In the genomic region with DNA sequence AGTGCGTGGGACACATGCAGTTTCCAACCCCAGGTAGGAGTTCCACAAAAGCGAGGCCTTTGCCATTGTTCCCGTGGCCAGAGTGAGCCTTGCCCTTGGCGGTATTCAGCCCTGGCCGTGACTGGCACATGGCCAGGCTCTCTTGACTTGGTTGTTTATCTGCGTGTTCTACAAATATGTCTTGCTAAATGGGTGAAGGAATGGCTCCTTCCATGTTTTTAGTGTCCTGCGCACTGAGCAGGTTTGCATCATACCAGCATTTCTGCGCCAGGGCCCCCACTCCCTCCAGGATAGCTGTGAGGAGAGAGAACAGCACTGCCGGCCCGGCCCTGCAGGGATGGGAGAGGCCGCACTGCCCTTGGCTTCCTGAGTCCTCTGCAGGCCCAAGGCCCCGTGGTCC, we compare ENCODE assay signal across 9 cellular contexts. TPM values are rescaled to one million over a fixed set of nuclear protein-coding genes. Genes with fewer than 3 reads are reported as not detected.
A peak's percentile ranks its signal among the peaks of the same experiment; 100 is the strongest.
DNase-seq lines count a peak whose midpoint lies in the region; TF ChIP-seq lines count a peak whose summit lies in the region.
"Had no signal": no experiment of that assay in that cellular context is flagged by ENCODE, and none has a peak within 500 bp of the region (broad histone marks: within the 10 kb centered on the region; RNA-seq: fewer than 3 reads in every experiment).

No MANE protein-coding gene starts in this region.

- H3K27ac ChIP-seq in SK-N-MC (peak overlapping the region; percentile 64), esophagus squamous epithelium (peak overlapping the region; percentile 73 to 95 (median 88))

- WGBS in esophagus squamous epithelium, 2 donors: 42 to 62% methylated on average over 5 to 11 of the region's 12 CpGs

- H3K9ac ChIP-seq in SK-N-MC (ENCODE audit: insufficient read length): no peak overlapping the region

- peak in 1 of 6 experiments; percentile 11 for TF ChIP-seq CTCF in esophagus squamous epithelium (IDR thresholded peaks at IDR 0.05)
- no peak for TF ChIP-seq CTCF in osteocyte (IDR thresholded peaks at IDR 0.05)

- TF ChIP-seq POLR2A in esophagus squamous epithelium (IDR thresholded peaks at IDR 0.05): peak in 1 of 4 donors; percentile 15

- peaks cover 19% of the 10 kb centered on the region for H3K36me3 Mint-ChIP-seq in osteocyte (ENCODE audit: unreplicated experiment)

- peaks cover 49% of the 10 kb centered on the region for H3K36me3 ChIP-seq in SK-N-MC (ENCODE audit: insufficient read depth, low read length)
- peaks cover 34 to 100% (median 38%) of the 10 kb centered on the region in 3 donors for H3K36me3 ChIP-seq in esophagus squamous epithelium

- H3K27ac Mint-ChIP-seq in osteocyte (ENCODE audit: unreplicated experiment): peak overlapping the region; percentile 65

- H3K9me3 ChIP-seq in SK-N-MC (ENCODE audit: low read depth, low read length) (no peaks in the 10 kb centered on the region), esophagus squamous epithelium (no peaks in the 10 kb centered on the region)

- H3K27me3 ChIP-seq in esophagus squamous epithelium: no peaks in the 10 kb centered on the region

- no peak overlapping the region for H3K4me3 ChIP-seq in SK-N-MC
- no peak overlapping the region for H3K4me3 ChIP-seq in esophagus squamous epithelium

- H3K4me1 Mint-ChIP-seq in osteocyte (ENCODE audit: unreplicated experiment): peaks cover 7% of the 10 kb centered on the region

- no peaks in the 10 kb centered on the region for H3K27me3 Mint-ChIP-seq in osteocyte (ENCODE audit: unreplicated experiment)

- CTCF ChIA-PET in HEK293T (lab: Yijun Ruan, JAX): interaction anchor here (1.0 to 1.2 kb wide), 3 partner anchors 19 to 121 kb away, joined by 4 read pairs; a partner anchor contains a TSS

- H3K9me3 Mint-ChIP-seq in osteocyte (ENCODE audit: unreplicated experiment): no peaks in the 10 kb centered on the region

- POLR2A ChIA-PET in HEK293T (lab: Yijun Ruan, JAX): interaction anchor here (1.0 to 1.1 kb wide), 2 partner anchors 56 to 77 kb away, joined by 3 to 4 read pairs; a partner anchor contains a TSS

- peaks cover 14 to 46% (median 33%) of the 10 kb centered on the region in 3 donors for H3K4me1 ChIP-seq in esophagus squamous epithelium

- DNase-seq in AG20443 (ENCODE audit: low spot score) (peak; percentile 43), SK-N-MC (ENCODE audit: low read depth, low spot score) (no peak), esophagus squamous epithelium (lab: John Stamatoyannopoulos, UW) (no peak), osteocyte (ENCODE audit: extremely low spot score, unreplicated experiment) (no peak), dedifferentiated amniotic fluid mesenchymal stem cell (ENCODE audit: extremely low spot score) (no peak), HEK293T (ENCODE audit: extremely low spot score) (no peak), iPS-NIHi7 (ENCODE audit: extremely low spot score) (no peak)
- no peak for DNase-seq in stimulated activated CD8-positive, alpha-beta memory T cell treated with anti-CD3 and anti-CD28 coated beads, Interleukin-4, amount 100 ng/mL, for 48 hours
- DNase-seq: NCI-H1436 had no signal

- intact Hi-C loops in esophagus squamous epithelium (cut with DNase I): no loop called here

- no peak overlapping the region for H3K4me3 Mint-ChIP-seq in osteocyte (ENCODE audit: unreplicated experiment)

TF ChIP-seq in HEK293T, 16 proteins besides CTCF, POLR2A, EP300 and RAD21:
- no peak for TF ChIP-seq TARDBP (IDR thresholded peaks at IDR 0.05)
- TF ChIP-seq LEF1 (IDR thresholded peaks at IDR 0.05; ENCODE audit: borderline replicate concordance): no peak
- no peak for TF ChIP-seq L3MBTL2 (conservative IDR thresholded peaks at IDR 0.05)
- no peak for TF ChIP-seq FOXK2 (IDR thresholded peaks at IDR 0.05)

RNA-seq across cellular contexts. Expression of a gene that starts 20.0 kb away (rescaled TPM):
- total RNA-seq in esophagus squamous epithelium (10 to 100 TPM; 13.7 to 23.3 (median 16.1) TPM), osteocyte (38.2 and 39.7 TPM in 2 replicates)

RNA-seq across cellular contexts. Expression of a gene that starts 36.5 kb away (rescaled TPM):
- total RNA-seq in esophagus squamous epithelium (1 to 10 TPM in 2 of 4 donors, under 1 TPM in 2; 0.19 to 2.7 (median 0.73) TPM), osteocyte (5.2 and 5.3 TPM in 2 replicates)

RNA-seq across cellular contexts. Expression of a gene that starts 55.4 kb away (rescaled TPM):
- 10 to 100 TPM; 83.7 to 90.4 (median 87.0) TPM for total RNA-seq in esophagus squamous epithelium
- 71.8 and 77.3 TPM in 2 replicates for total RNA-seq in osteocyte

RNA-seq across cellular contexts. Expression of a gene that starts 55.8 kb away (rescaled TPM):
- total RNA-seq in esophagus squamous epithelium (10 to 100 TPM; 21.5 to 47.3 (median 41.5) TPM), osteocyte (29.0 and 30.9 TPM in 2 replicates)
